18 cellular contexts compared by ENCODE assay signal in the genomic region with DNA sequence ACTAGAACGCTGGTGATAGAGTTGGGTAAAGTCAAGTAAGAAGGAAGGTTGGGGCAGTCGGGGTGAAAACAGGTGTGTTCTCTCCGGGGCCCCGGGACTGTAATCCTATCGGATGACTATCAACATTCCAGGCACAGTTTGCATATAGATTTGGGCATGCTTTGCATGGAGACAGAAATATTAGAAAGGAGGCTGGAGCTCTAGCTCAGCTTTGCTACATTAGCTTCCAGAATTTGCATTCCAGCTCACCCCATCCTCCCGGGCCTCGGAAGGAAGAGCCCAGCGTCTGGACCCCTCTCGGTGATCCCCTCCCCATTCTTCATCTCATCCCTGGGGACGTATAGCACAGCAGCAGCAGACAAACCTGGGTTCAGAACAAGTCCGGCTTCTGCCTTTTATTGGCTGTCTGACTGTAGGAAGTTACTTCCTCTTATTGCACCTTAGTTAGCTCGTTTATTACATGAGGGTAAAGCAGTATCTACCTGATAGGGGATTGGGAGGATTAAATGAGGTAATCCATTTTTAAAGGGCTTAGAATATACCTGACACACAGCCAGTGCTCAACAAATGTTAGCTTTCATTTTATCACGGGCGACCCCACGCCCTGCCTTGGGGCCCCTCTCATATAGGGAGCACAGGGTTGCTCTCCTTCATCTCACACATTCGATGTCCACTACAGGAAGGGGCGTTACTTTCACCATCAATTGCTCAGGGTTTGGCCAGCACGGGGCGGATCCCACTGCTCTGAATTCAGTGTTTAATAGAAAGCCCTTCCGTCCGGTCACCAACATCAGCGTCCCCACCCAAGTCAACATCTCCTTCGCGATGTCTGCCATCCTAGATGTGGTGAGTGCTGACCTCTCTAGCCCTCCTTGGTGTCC. TPM values are rescaled to one million over a fixed set of nuclear protein-coding genes. Genes with fewer than 3 reads are reported as not detected.
DNase-seq lines count a peak whose midpoint lies in the region; ATAC-seq, FAIRE-seq and TF ChIP-seq lines count a peak whose summit lies in the region.
"Had no signal": no experiment of that assay in that cellular context is flagged by ENCODE, and none has a peak within 500 bp of the region (broad histone marks: within the 10 kb centered on the region; RNA-seq: fewer than 3 reads in every experiment).

No MANE protein-coding gene starts in this region.

- H4K91ac ChIP-seq in neuronal stem cell (ENCODE audit: low read depth, low read length, poor library complexity), result no peak overlapping the region

- H4K8ac ChIP-seq in neuronal stem cell (ENCODE audit: low read depth, low read length), result no peak overlapping the region

- peaks cover 2% of the 10 kb centered on the region for H3K27me3 ChIP-seq in mammary epithelial cell (ENCODE audit: insufficient read depth, low read length)
- H3K27me3 ChIP-seq in breast epithelium, result no peaks in the 10 kb centered on the region
- H3K27me3 ChIP-seq in K562 (ENCODE audit: control insufficient read depth in 2 of 2, insufficient read depth in 2 of 2, low read length in 2 of 2), result peaks cover 0 to 2% of the 10 kb centered on the region in 2 experiments; a peak in 2 of 5 replicates
- no peaks in the 10 kb centered on the region for H3K27me3 ChIP-seq in upper lobe of right lung
- peaks cover 0 to 8% (median 0%) of the 10 kb centered on the region in 3 experiments for H3K27me3 ChIP-seq in neuronal stem cell (ENCODE audit: control insufficient read depth in 3 of 3, insufficient read depth in 3 of 3, low read depth in 1 of 3, low read length in 3 of 3)

- POLR2A ChIA-PET in K562 (lab: Yijun Ruan, JAX), result interaction anchor here (0.7 to 1.1 kb wide), 2 partner anchors 35 to 312 kb away, joined by 3 to 4 read pairs; no protein-coding TSS in a partner anchor

- dilution Hi-C loops in mammary epithelial cell (cut with HindIII; ENCODE audit: low sequenced_read_pairs), result no loop called here

- no peak overlapping the region for H3K23ac ChIP-seq in neuronal stem cell (ENCODE audit: low read depth, low read length, poor library complexity)

- no peak overlapping the region for H3K18ac ChIP-seq in neuronal stem cell (ENCODE audit: low read length)

- H3K9ac ChIP-seq in mammary epithelial cell (ENCODE audit: insufficient read depth, low read length) (no peak overlapping the region), K562 (ENCODE audit: insufficient read depth in 1 of 2, low read depth in 2 of 2, low read length in 2 of 2) (no peak overlapping the region), neuronal stem cell (ENCODE audit: low read depth, low read length, poor library complexity) (no peak overlapping the region)

- no peak overlapping the region for H3K14ac ChIP-seq in neuronal stem cell (ENCODE audit: low read length)

- H3K27ac ChIP-seq in mammary epithelial cell (ENCODE audit: insufficient read depth, low read depth, low read length) (no peak overlapping the region), breast epithelium (no peak overlapping the region), K562 (ENCODE audit: extremely low read depth, low read depth, low read length) (no peak overlapping the region), upper lobe of right lung (no peak overlapping the region), neuronal stem cell (replicated peaks; ENCODE audit: low read length) (no peak overlapping the region)
- H3K27ac ChIP-seq: C4-2B had no signal

- peak; percentile 68 for ATAC-seq in K562
- ATAC-seq in upper lobe of right lung, result peak; percentile 14
- no peak for ATAC-seq in HG03520 (IDR thresholded peaks at IDR 0.05; ENCODE audit: unreplicated experiment)

- H3K79me1 ChIP-seq in neuronal stem cell (ENCODE audit: low read depth, low read length), result no peaks in the 10 kb centered on the region

- BruUV-seq in mammary epithelial cell (replicated peaks; lab: Mats Ljungman, UMichigan), result no TSS peak
- BruUV-seq in K562 (replicated peaks; lab: Mats Ljungman, UMichigan), result no TSS peak

- no peaks in the 10 kb centered on the region for H3K4me1 ChIP-seq in mammary epithelial cell (ENCODE audit: insufficient read depth, low read length)
- no peaks in the 10 kb centered on the region for H3K4me1 ChIP-seq in breast epithelium
- H3K4me1 ChIP-seq in K562 (replicated peaks in 1 of 2; ENCODE audit: control insufficient read depth in 2 of 2, insufficient read depth in 2 of 2, low read length in 2 of 2), result no peaks in the 10 kb centered on the region
- H3K4me1 ChIP-seq in upper lobe of right lung, result no peaks in the 10 kb centered on the region
- H3K4me1 ChIP-seq in neuronal stem cell (ENCODE audit: control insufficient read depth in 2 of 2, insufficient read depth in 1 of 2, low read depth in 1 of 2, low read length in 2 of 2), result no peaks in the 10 kb centered on the region

- no peak overlapping the region for H2BK120ac ChIP-seq in neuronal stem cell (ENCODE audit: low read depth, low read length)

- H3K4me3 ChIP-seq in mammary epithelial cell (replicated peaks in 1 of 3; ENCODE audit: insufficient read depth in 1 of 3, low read depth in 2 of 3, low read length in 3 of 3), result no peak overlapping the region
- no peak overlapping the region for H3K4me3 ChIP-seq in breast epithelium
- H3K4me3 ChIP-seq in K562, result no peak overlapping the region
- no peak overlapping the region for H3K4me3 ChIP-seq in upper lobe of right lung
- H3K4me3 ChIP-seq in neuronal stem cell (ENCODE audit: low read length in 2 of 2), result no peak overlapping the region

- H3K9me1 ChIP-seq in K562 (ENCODE audit: control insufficient read depth, insufficient read depth, low read length), result peaks cover 2% of the 10 kb centered on the region

- TF ChIP-seq RAD21 in K562 (CRISPR knock-in tag; conservative IDR thresholded peaks at IDR 0.05 in 1 of 2, IDR thresholded peaks at IDR 0.05 in 1 of 2), result no peak

- in situ Hi-C loops in mammary epithelial cell (cut with MboI; ENCODE audit: low sequenced_read_pairs in 2 of 2), result no loop called here
- in situ Hi-C loops in K562 (cut with MboI), result no loop called here

- H2BK12ac ChIP-seq in neuronal stem cell (ENCODE audit: low read length), result no peak overlapping the region

- H3K79me2 ChIP-seq in mammary epithelial cell (ENCODE audit: insufficient read depth, low read length) (no peaks in the 10 kb centered on the region), K562 (ENCODE audit: control insufficient read depth, insufficient read depth, low read length) (no peaks in the 10 kb centered on the region)

- WGBS in mammary epithelial cell (ENCODE audit: low coverage, missing lambda C conversion rate), result 38% methylated on average over 19 of the region's 24 CpGs
- 17% methylated on average over 24 of the region's 24 CpGs for WGBS in K562 (ENCODE audit: insufficient coverage, low coverage, missing lambda C conversion rate)
- no CpG with 5 or more reads among the region's 24 CpGs for WGBS in neuronal stem cell (ENCODE audit: extremely low coverage in 2 of 2, insufficient read length in 2 of 2, insufficient replicate concordance in 1 of 2), 2 donors

- CTCF ChIA-PET in mammary epithelial cell (lab: Charles Lee; ENCODE audit: low non-redundant PET) (no interaction called here), K562 (lab: Yijun Ruan, JAX; ENCODE audit: low intra/inter-chr PET ratio) (no interaction called here)

- TF ChIP-seq POLR2A in breast epithelium (IDR thresholded peaks at IDR 0.05) (no peak), K562 (conservative IDR thresholded peaks at IDR 0.05) (no peak)

- no peaks in the 10 kb centered on the region for H3K36me3 ChIP-seq in mammary epithelial cell (ENCODE audit: insufficient read depth, low read length)
- H3K36me3 ChIP-seq in breast epithelium, result no peaks in the 10 kb centered on the region
- H3K36me3 ChIP-seq in K562 (ENCODE audit: control insufficient read depth, insufficient read depth, low read length), result no peaks in the 10 kb centered on the region
- H3K36me3 ChIP-seq in upper lobe of right lung, result no peaks in the 10 kb centered on the region
- H3K36me3 ChIP-seq in neuronal stem cell (replicated peaks in 1 of 2; ENCODE audit: control insufficient read depth in 2 of 2, insufficient read depth in 2 of 2, low read length in 2 of 2), result no peaks in the 10 kb centered on the region

- H2BK5ac ChIP-seq in neuronal stem cell (ENCODE audit: low read length), result no peak overlapping the region

- no peak for TF ChIP-seq EP300 in K562 (IDR thresholded peaks at IDR 0.05; ENCODE audit: low read length)

- H3K4me2 ChIP-seq in mammary epithelial cell (ENCODE audit: insufficient read depth, low read depth, low read length), result no peak overlapping the region
- H3K4me2 ChIP-seq in K562 (ENCODE audit: insufficient read depth, low read length), result peak overlapping the region; percentile 23; the same call in 1 of the 2 replicates
- H3K4me2 ChIP-seq in neuronal stem cell (ENCODE audit: insufficient read depth, low read length, poor library complexity, severe bottlenecking), result no peak overlapping the region

- TF ChIP-seq CTCF in mammary epithelial cell (conservative IDR thresholded peaks at IDR 0.05 in 1 of 2, IDR thresholded peaks at IDR 0.05 in 1 of 2; ENCODE audit: extremely low read depth in 1 of 2, insufficient read depth in 1 of 2, low read depth in 1 of 2, low read length in 2 of 2), result no peak
- TF ChIP-seq CTCF in breast epithelium (IDR thresholded peaks at IDR 0.05), result no peak
- no peak for TF ChIP-seq CTCF in K562 (IDR thresholded peaks at IDR 0.05 in 2 of 3, conservative IDR thresholded peaks at IDR 0.05 in 1 of 3; ENCODE audit: insufficient read depth in 2 of 3, low read depth in 1 of 3, low read length in 3 of 3)
- TF ChIP-seq CTCF in upper lobe of right lung (IDR thresholded peaks at IDR 0.05), result no peak

- H4K20me1 ChIP-seq in mammary epithelial cell (ENCODE audit: insufficient read depth, low read length), result no peaks in the 10 kb centered on the region
- no peaks in the 10 kb centered on the region for H4K20me1 ChIP-seq in K562 (replicated peaks; ENCODE audit: control insufficient read depth, insufficient read depth, low read length)

- no peak overlapping the region for H3K4ac ChIP-seq in neuronal stem cell (ENCODE audit: low read length)

- H2AK5ac ChIP-seq in neuronal stem cell (ENCODE audit: low read depth, low read length), result no peak overlapping the region

- H2BK15ac ChIP-seq in neuronal stem cell (ENCODE audit: low read length), result no peak overlapping the region

- intact Hi-C loops in mammary epithelial cell (cut with micrococcal nuclease) (no loop called here), breast epithelium (cut with DNase I; ENCODE audit: low total_unique reads) (no loop called here), K562 (cut with micrococcal nuclease) (no loop called here), upper lobe of right lung (cut with DNase I) (no loop called here)

- FAIRE-seq in K562 (lab: Jason Lieb, UNC), result no peak

- H2AFZ ChIP-seq in mammary epithelial cell (ENCODE audit: low read depth, low read length) (peak overlapping the region; percentile 53), K562 (ENCODE audit: low read depth, low read length) (no peak overlapping the region; the same call in 1 of the 2 replicates), neuronal stem cell (ENCODE audit: low read length) (no peak overlapping the region)

- DNase-seq in mammary epithelial cell, result no peak
- no peak for DNase-seq in breast epithelium (ENCODE audit: low spot score in 2 of 2)
- peak; percentile 63 for DNase-seq in NCI-H82 (lab: John Stamatoyannopoulos, UW)
- DNase-seq in K562 (ENCODE audit: extremely low read depth in 1 of 4, low spot score in 3 of 4), result no peak
- DNase-seq in upper lobe of right lung, result no peak
- no peak for DNase-seq in activated CD4-positive, alpha-beta T cell treated with anti-CD3 and anti-CD28 coated beads for 48 hours
- DNase-seq in neuronal stem cell (ENCODE audit: low spot score), result no peak
- DNase-seq: EL, H7, IMR-90, NCI-H1092, NCI-H146, NCI-H2081 treated with DMSO at 0.1 percent for 48 hours, NCI-H226, NCI-H524 treated with DMSO at 0.1 percent for 48 hours had no signal

- H3K9me3 ChIP-seq in mammary epithelial cell (replicated peaks; ENCODE audit: insufficient read depth, low read length), result no peaks in the 10 kb centered on the region
- H3K9me3 ChIP-seq in breast epithelium, result no peaks in the 10 kb centered on the region
- H3K9me3 ChIP-seq in K562 (replicated peaks; ENCODE audit: control insufficient read depth, insufficient read depth, low read depth, low read length), result no peaks in the 10 kb centered on the region
- H3K9me3 ChIP-seq in upper lobe of right lung, result no peaks in the 10 kb centered on the region
- peaks cover 0 to 4% of the 10 kb centered on the region in 2 donors for H3K9me3 ChIP-seq in neuronal stem cell (replicated peaks in 1 of 2; ENCODE audit: control insufficient read depth in 2 of 2, insufficient read depth in 1 of 2, low read depth in 1 of 2, low read length in 2 of 2)

RNA-seq across cellular contexts. Expression of a gene that starts 3.2 kb away (rescaled TPM):
- total RNA-seq in mammary epithelial cell (not detected), breast epithelium (not detected), K562 (2014; rRNA removed) (not detected in 2 replicates), K562 (2014; rRNA removed; fragmentation: Illumina TruSeq; extraction: Trizol) (not detected in 2 replicates), K562 (2015; rRNA removed; fragmentation: Illumina TruSeq; extraction: Trizol) (not detected in 2 replicates), K562 (2021) (not detected in 2 replicates), upper lobe of right lung (not detected)
- polyA plus RNA-seq in mammary epithelial cell (not detected), K562 (2011; rRNA removed) (not detected in 2 replicates), K562 (2014; fragmentation: Illumina TruSeq; extraction: Trizol) (not detected in 2 replicates), K562 (2014; fragmentation: Nextera tagmentation; extraction: Ambion mirVana) (not detected), K562 (2014; rRNA removed) (not detected in 2 replicates)
- not detected for polyA minus RNA-seq in mammary epithelial cell
- total RNA-seq in K562 (2011; cell fraction: chromatin; rRNA removed; ENCODE audit: low replicate concordance), result not detected in 2 replicates
- total RNA-seq in K562 (2011; cell fraction: nucleolus; rRNA removed), result not detected in 2 replicates
- not detected in 2 replicates for total RNA-seq in K562 (2011; cell fraction: nucleoplasm; rRNA removed)
- not detected in 2 replicates for polyA plus RNA-seq in K562 (2011; cell fraction: cytosol; rRNA removed)
- polyA plus RNA-seq in K562 (2011; cell fraction: nucleus; rRNA removed), result not detected in 2 replicates
- 0.04 TPM in 1 of 2 replicates, not detected in the other for polyA plus RNA-seq in K562 (2012)
- not detected in 2 replicates for polyA minus RNA-seq in K562 (2011; rRNA and poly(A)+ RNA removed)
- polyA minus RNA-seq in K562 (2011; cell fraction: cytosol; rRNA and poly(A)+ RNA removed), result not detected in 2 replicates
- not detected in 2 replicates for polyA minus RNA-seq in K562 (2011; cell fraction: nucleus; rRNA and poly(A)+ RNA removed)
- polyA plus RNA-seq in neuronal stem cell (2013, experiment 1 of 2), result not detected
- polyA plus RNA-seq in neuronal stem cell (2013, experiment 2 of 2), result not detected
- total RNA-seq: H7, HT1080, IMR-90 had no signal
- polyA plus RNA-seq: IMR-90 had no signal

RNA-seq across cellular contexts. Expression of a gene that starts 35.1 kb away (rescaled TPM):
- 10 to 100 TPM; 24.5 to 34.8 TPM for total RNA-seq in mammary epithelial cell
- 32.8 TPM for polyA plus RNA-seq in mammary epithelial cell
- polyA minus RNA-seq in mammary epithelial cell, result 61.6 TPM
- total RNA-seq in breast epithelium, result 10 to 100 TPM; 37.3 to 62.3 (median 50.1) TPM
- 169 and 262 TPM in 2 replicates for total RNA-seq in K562 (2011; cell fraction: chromatin; rRNA removed; ENCODE audit: low replicate concordance)
- total RNA-seq in K562 (2011; cell fraction: nucleolus; rRNA removed), result 136 and 137 TPM in 2 replicates
- total RNA-seq in K562 (2011; cell fraction: nucleoplasm; rRNA removed), result 121 and 132 TPM in 2 replicates
- total RNA-seq in K562 (2014; rRNA removed), result 66.4 and 91.1 TPM in 2 replicates
- total RNA-seq in K562 (2014; rRNA removed; fragmentation: Illumina TruSeq; extraction: Trizol), result 70.4 and 70.8 TPM in 2 replicates
- 71.8 and 74.0 TPM in 2 replicates for total RNA-seq in K562 (2015; rRNA removed; fragmentation: Illumina TruSeq; extraction: Trizol)
- 62.9 and 67.5 TPM in 2 replicates for total RNA-seq in K562 (2021)
- 76.8 and 87.2 TPM in 2 replicates for polyA plus RNA-seq in K562 (2011; rRNA removed)
- polyA plus RNA-seq in K562 (2011; cell fraction: cytosol; rRNA removed), result 59.9 and 66.1 TPM in 2 replicates
- polyA plus RNA-seq in K562 (2011; cell fraction: nucleus; rRNA removed), result 209 and 258 TPM in 2 replicates
- polyA plus RNA-seq in K562 (2012), result 55.0 and 58.2 TPM in 2 replicates
- polyA plus RNA-seq in K562 (2014; fragmentation: Illumina TruSeq; extraction: Trizol), result 70.9 and 75.5 TPM in 2 replicates
- 10 to 100 TPM; 19.1 to 31.8 TPM for polyA plus RNA-seq in K562 (2014; fragmentation: Nextera tagmentation; extraction: Ambion mirVana)
- 92.4 and 95.6 TPM in 2 replicates for polyA plus RNA-seq in K562 (2014; rRNA removed)
- polyA minus RNA-seq in K562 (2011; rRNA and poly(A)+ RNA removed), result 70.4 and 76.8 TPM in 2 replicates
- 21.8 and 27.8 TPM in 2 replicates for polyA minus RNA-seq in K562 (2011; cell fraction: cytosol; rRNA and poly(A)+ RNA removed)
- polyA minus RNA-seq in K562 (2011; cell fraction: nucleus; rRNA and poly(A)+ RNA removed), result 59.4 and 76.5 TPM in 2 replicates
- 37.6 TPM for total RNA-seq in upper lobe of right lung
- polyA plus RNA-seq in neuronal stem cell (2013, experiment 1 of 2), result 31.0 TPM
- 31.6 TPM for polyA plus RNA-seq in neuronal stem cell (2013, experiment 2 of 2)

RNA-seq across cellular contexts. Expression of a gene that starts 47.2 kb away (rescaled TPM):
- total RNA-seq in mammary epithelial cell (not detected), breast epithelium (not detected), K562 (2014; rRNA removed) (not detected in 2 replicates), K562 (2014; rRNA removed; fragmentation: Illumina TruSeq; extraction: Trizol) (not detected in 2 replicates), K562 (2015; rRNA removed; fragmentation: Illumina TruSeq; extraction: Trizol) (not detected in 2 replicates), K562 (2021) (not detected in 2 replicates), upper lobe of right lung (not detected)
- polyA plus RNA-seq in mammary epithelial cell (not detected), K562 (2011; rRNA removed) (0.06 TPM in 1 of 2 replicates, not detected in the other), K562 (2014; fragmentation: Illumina TruSeq; extraction: Trizol) (not detected in 2 replicates), K562 (2014; fragmentation: Nextera tagmentation; extraction: Ambion mirVana) (under 1 TPM in 1 of 2 experiments, not detected in 1; 0.04 TPM), K562 (2014; rRNA removed) (not detected in 2 replicates)
- not detected for polyA minus RNA-seq in mammary epithelial cell
- not detected in 2 replicates for total RNA-seq in K562 (2011; cell fraction: chromatin; rRNA removed; ENCODE audit: low replicate concordance)
- total RNA-seq in K562 (2011; cell fraction: nucleolus; rRNA removed), result not detected in 2 replicates
- total RNA-seq in K562 (2011; cell fraction: nucleoplasm; rRNA removed), result not detected in 2 replicates
- not detected in 2 replicates for polyA plus RNA-seq in K562 (2011; cell fraction: cytosol; rRNA removed)
- 0.07 TPM in 1 of 2 replicates, not detected in the other for polyA plus RNA-seq in K562 (2011; cell fraction: nucleus; rRNA removed)
- not detected in 2 replicates for polyA plus RNA-seq in K562 (2012)
- polyA minus RNA-seq in K562 (2011; rRNA and poly(A)+ RNA removed), result not detected in 2 replicates
- polyA minus RNA-seq in K562 (2011; cell fraction: cytosol; rRNA and poly(A)+ RNA removed), result not detected in 2 replicates
- not detected in 2 replicates for polyA minus RNA-seq in K562 (2011; cell fraction: nucleus; rRNA and poly(A)+ RNA removed)
- polyA plus RNA-seq in neuronal stem cell (2013, experiment 1 of 2), result not detected
- polyA plus RNA-seq in neuronal stem cell (2013, experiment 2 of 2), result 0.01 TPM
- total RNA-seq: H7, HT1080, IMR-90 had no signal
- polyA plus RNA-seq: IMR-90 had no signal

RNA-seq across cellular contexts. Expression of a gene that starts 55.1 kb away (rescaled TPM):
- 10 to 100 TPM; 35.2 to 58.7 TPM for total RNA-seq in mammary epithelial cell
- polyA plus RNA-seq in mammary epithelial cell, result 20.4 TPM
- polyA minus RNA-seq in mammary epithelial cell, result 18.0 TPM
- total RNA-seq in breast epithelium, result 10 to 100 TPM; 35.7 to 40.2 (median 36.1) TPM
- total RNA-seq in K562 (2011; cell fraction: chromatin; rRNA removed; ENCODE audit: low replicate concordance), result 88.9 and 157 TPM in 2 replicates
- 73.2 and 83.2 TPM in 2 replicates for total RNA-seq in K562 (2011; cell fraction: nucleolus; rRNA removed)
- 65.6 and 69.9 TPM in 2 replicates for total RNA-seq in K562 (2011; cell fraction: nucleoplasm; rRNA removed)
- 25.7 and 26.5 TPM in 2 replicates for total RNA-seq in K562 (2014; rRNA removed)
- 8.7 and 9.8 TPM in 2 replicates for total RNA-seq in K562 (2014; rRNA removed; fragmentation: Illumina TruSeq; extraction: Trizol)
- total RNA-seq in K562 (2015; rRNA removed; fragmentation: Illumina TruSeq; extraction: Trizol), result 16.0 and 17.2 TPM in 2 replicates
- 54.4 and 57.9 TPM in 2 replicates for total RNA-seq in K562 (2021)
- polyA plus RNA-seq in K562 (2011; rRNA removed), result 20.1 and 28.7 TPM in 2 replicates
- polyA plus RNA-seq in K562 (2011; cell fraction: cytosol; rRNA removed), result 24.9 and 26.6 TPM in 2 replicates
- 70.4 and 103 TPM in 2 replicates for polyA plus RNA-seq in K562 (2011; cell fraction: nucleus; rRNA removed)
- polyA plus RNA-seq in K562 (2012), result 39.3 and 52.8 TPM in 2 replicates
- polyA plus RNA-seq in K562 (2014; fragmentation: Illumina TruSeq; extraction: Trizol), result 44.3 and 44.8 TPM in 2 replicates
- 1 to 10 TPM; 3.1 to 5.4 TPM for polyA plus RNA-seq in K562 (2014; fragmentation: Nextera tagmentation; extraction: Ambion mirVana)
- polyA plus RNA-seq in K562 (2014; rRNA removed), result 42.8 and 46.6 TPM in 2 replicates
- polyA minus RNA-seq in K562 (2011; rRNA and poly(A)+ RNA removed), result 14.5 and 16.5 TPM in 2 replicates
- 29.0 and 36.2 TPM in 2 replicates for polyA minus RNA-seq in K562 (2011; cell fraction: cytosol; rRNA and poly(A)+ RNA removed)
- polyA minus RNA-seq in K562 (2011; cell fraction: nucleus; rRNA and poly(A)+ RNA removed), result 20.6 and 36.3 TPM in 2 replicates
- total RNA-seq in upper lobe of right lung, result 54.1 TPM
- polyA plus RNA-seq in neuronal stem cell (2013, experiment 1 of 2), result 47.4 TPM
- polyA plus RNA-seq in neuronal stem cell (2013, experiment 2 of 2), result 46.8 TPM
